13 cellular contexts compared by ENCODE assay signal in genomic region chr4:101019313-101019712, GRCh38.
DNase-seq lines count a peak whose midpoint lies in the region; ATAC-seq and TF ChIP-seq lines count a peak whose summit lies in the region.
"Had no signal": no experiment of that assay in that cellular context is flagged by ENCODE, and none has a peak within 500 bp of the region (broad histone marks: within the 10 kb centered on the region; RNA-seq: fewer than 3 reads in every experiment).

No MANE protein-coding gene starts in this region.

- no peak overlapping the region for H2AK5ac ChIP-seq in H9 (ENCODE audit: insufficient read length, low read length)

- no CpG with 5 or more reads among the region's 4 CpGs for WGBS in H9 (ENCODE audit: extremely low coverage, insufficient read length, low lambda C conversion rate)
- 87 to 92% methylated on average over 4 of the region's 4 CpGs for WGBS in body of pancreas, 2 donors
- WGBS in spleen, 5 donors, result 73 to 88% (median 79%) methylated on average over 4 of the region's 4 CpGs

- no peaks in the 10 kb centered on the region for H4K20me1 ChIP-seq in H9 (ENCODE audit: control insufficient read depth, insufficient read depth, insufficient read length)

- H2AFZ ChIP-seq in H9 (ENCODE audit: low read length), result no peak overlapping the region

- no peaks in the 10 kb centered on the region for H3K79me2 ChIP-seq in H9 (ENCODE audit: insufficient read depth, low read length)

- H3T11ph ChIP-seq in H9 (ENCODE audit: low read length), result no peak overlapping the region

- H2BK15ac ChIP-seq in H9 (ENCODE audit: low read depth, low read length), result no peak overlapping the region

- H2BK5ac ChIP-seq in H9 (ENCODE audit: insufficient read length, low read length), result no peak overlapping the region

- peaks cover 7% of the 10 kb centered on the region for H3K9me3 Mint-ChIP-seq in activated CD4-positive, alpha-beta T cell treated with anti-CD3 and anti-CD28 coated beads, Interleukin-2, amount 10 ng/mL, durations not matched to agents 24 days and 14 days
- peaks cover 0 to 2% of the 10 kb centered on the region in 2 experiments; a peak in 3 of 5 replicates for H3K9me3 Mint-ChIP-seq in H9
- H3K9me3 Mint-ChIP-seq in activated T-helper 2 cell treated with anti-CD3 and anti-CD28 coated beads, Interferon-gamma antibody, Interleukin-2, Interleukin-4, amounts not matched to agents 10 μg/mL and 5 μg/mL and 100 μg/mL, durations not matched to agents 14 hours and 24 hours and 36 hours, result no peaks in the 10 kb centered on the region

- peaks cover 43% of the 10 kb centered on the region for H3K4me1 Mint-ChIP-seq in activated CD4-positive, alpha-beta T cell treated with anti-CD3 and anti-CD28 coated beads, Interleukin-2, amount 10 ng/mL, durations not matched to agents 24 days and 14 days
- H3K4me1 Mint-ChIP-seq in H9, result peaks cover 30 to 39% of the 10 kb centered on the region in 2 experiments
- peaks cover 57% of the 10 kb centered on the region for H3K4me1 Mint-ChIP-seq in activated T-helper 2 cell treated with anti-CD3 and anti-CD28 coated beads, Interferon-gamma antibody, Interleukin-2, Interleukin-4, amounts not matched to agents 10 μg/mL and 5 μg/mL and 100 μg/mL, durations not matched to agents 14 hours and 24 hours and 36 hours (ENCODE audit: low read depth)

- H3K36me3 Mint-ChIP-seq in activated CD4-positive, alpha-beta T cell treated with anti-CD3 and anti-CD28 coated beads, Interleukin-2, amount 10 ng/mL, durations not matched to agents 24 days and 14 days (ENCODE audit: low read depth), result peaks cover 6% of the 10 kb centered on the region
- peaks cover 4 to 9% (median 9%) of the 10 kb centered on the region in 3 experiments; a peak in 5 of 7 replicates for H3K36me3 Mint-ChIP-seq in H9 (ENCODE audit: insufficient read depth in 1 of 3, low read depth in 3 of 3)
- peaks cover 13% of the 10 kb centered on the region for H3K36me3 Mint-ChIP-seq in activated T-helper 2 cell treated with anti-CD3 and anti-CD28 coated beads, Interferon-gamma antibody, Interleukin-2, Interleukin-4, amounts not matched to agents 10 μg/mL and 5 μg/mL and 100 μg/mL, durations not matched to agents 14 hours and 24 hours and 36 hours (ENCODE audit: low read depth)

- H3K18ac ChIP-seq in H9 (ENCODE audit: insufficient read length, low read depth, low read length), result no peak overlapping the region

- no peak overlapping the region for H3K4me2 ChIP-seq in H9 (ENCODE audit: insufficient read depth, insufficient read length, low read length)

- H3K27me3 Mint-ChIP-seq in activated CD4-positive, alpha-beta T cell treated with anti-CD3 and anti-CD28 coated beads, Interleukin-2, amount 10 ng/mL, durations not matched to agents 24 days and 14 days, result no peaks in the 10 kb centered on the region
- H3K27me3 Mint-ChIP-seq in H9 (ENCODE audit: low read depth), result no peaks in the 10 kb centered on the region
- no peaks in the 10 kb centered on the region for H3K27me3 Mint-ChIP-seq in activated T-helper 2 cell treated with anti-CD3 and anti-CD28 coated beads, Interferon-gamma antibody, Interleukin-2, Interleukin-4, amounts not matched to agents 10 μg/mL and 5 μg/mL and 100 μg/mL, durations not matched to agents 14 hours and 24 hours and 36 hours (ENCODE audit: low read depth)

- peaks cover 8% of the 10 kb centered on the region for H3K4me1 ChIP-seq in H9 (ENCODE audit: insufficient read depth, low read length)
- H3K4me1 ChIP-seq in mucosa of rectum (ENCODE audit: control insufficient read depth in 2 of 2, insufficient read depth in 2 of 2, low read length in 2 of 2), result peaks cover 9 to 12% of the 10 kb centered on the region in 2 donors
- H3K4me1 ChIP-seq in body of pancreas, result no peaks in the 10 kb centered on the region
- H3K4me1 ChIP-seq in spleen, result peaks cover 8 to 44% (median 34%) of the 10 kb centered on the region in 6 donors

- peak overlapping the region; percentile 87 for H3K27ac Mint-ChIP-seq in activated CD4-positive, alpha-beta T cell treated with anti-CD3 and anti-CD28 coated beads, Interleukin-2, amount 10 ng/mL, durations not matched to agents 24 days and 14 days
- H3K27ac Mint-ChIP-seq in H9, result peak overlapping the region in 2 of 3 experiments; percentile 13 to 46; a peak in 3 of 7 replicates
- peak overlapping the region; percentile 56 for H3K27ac Mint-ChIP-seq in activated T-helper 2 cell treated with anti-CD3 and anti-CD28 coated beads, Interferon-gamma antibody, Interleukin-2, Interleukin-4, amounts not matched to agents 10 μg/mL and 5 μg/mL and 100 μg/mL, durations not matched to agents 14 hours and 24 hours and 36 hours

- H3K79me1 ChIP-seq in H9 (ENCODE audit: insufficient read depth, low read depth, low read length, poor library complexity, severe bottlenecking), result no peaks in the 10 kb centered on the region

- DNase-seq in activated CD4-positive, alpha-beta T cell treated with anti-CD3 and anti-CD28 coated beads, Interleukin-2, amount 10 ng/mL, durations not matched to agents 24 days and 14 days, result no peak
- DNase-seq in activated CD4-positive, alpha-beta T cell treated with anti-CD3 and anti-CD28 coated beads, Interleukin-2, amount 50 U/mL, for 1 hour, result no peak
- no peak for DNase-seq in H9
- no peak for DNase-seq in activated T-helper 2 cell treated with anti-CD3 and anti-CD28 coated beads, Interferon-gamma antibody, Interleukin-2, Interleukin-4, amounts not matched to agents 10 μg/mL and 5 μg/mL and 100 μg/mL, durations not matched to agents 14 hours and 24 hours and 36 hours (ENCODE audit: low spot score)
- no peak for DNase-seq in body of pancreas
- no peak for DNase-seq in spleen
- DNase-seq in NCI-H226, result no peak
- DNase-seq: cerebellar nuclear complex, NCI-H510A treated with DMSO at 0.1 percent for 48 hours, tibial artery had no signal

- intact Hi-C loops in activated CD4-positive, alpha-beta T cell treated with anti-CD3 and anti-CD28 coated beads, Interleukin-2, amount 10 ng/mL, durations not matched to agents 24 days and 14 days (cut with micrococcal nuclease), result loop anchor here (5.0 kb wide), 1 partner anchor 927 kb away; no protein-coding TSS in a partner anchor
- intact Hi-C loops in activated T-helper 2 cell treated with anti-CD3 and anti-CD28 coated beads, Interferon-gamma antibody, Interleukin-2, Interleukin-4, amounts not matched to agents 10 μg/mL and 5 μg/mL and 100 μg/mL, durations not matched to agents 14 hours and 24 hours and 36 hours (cut with micrococcal nuclease), result loop anchor here (2.0 to 10.0 kb wide), 3 partner anchors 125 to 845 kb away; no protein-coding TSS in a partner anchor
- intact Hi-C loops in body of pancreas (cut with DNase I) (no loop called here), spleen (cut with DNase I; ENCODE audit: low total_unique reads) (no loop called here)

- H2BK12ac ChIP-seq in H9 (ENCODE audit: insufficient read length, low read depth, low read length), result no peak overlapping the region

- H3K9me3 ChIP-seq in H9 (ENCODE audit: control insufficient read depth, low read depth, low read length) (no peaks in the 10 kb centered on the region), mucosa of rectum (ENCODE audit: control insufficient read depth in 2 of 2, low read length in 2 of 2) (no peaks in the 10 kb centered on the region), body of pancreas (no peaks in the 10 kb centered on the region), spleen (no peaks in the 10 kb centered on the region)
- H3K9me3 ChIP-seq: A549, tibial artery had no signal

- no peak overlapping the region for H2BK120ac ChIP-seq in H9 (ENCODE audit: low read depth, low read length, poor library complexity, severe bottlenecking)

- no peak overlapping the region for H4K91ac ChIP-seq in H9 (ENCODE audit: insufficient read length, low read depth, low read length)

- H3K23me2 ChIP-seq in H9 (ENCODE audit: insufficient read length, low read depth, low read length, poor library complexity, severe bottlenecking), result no peaks in the 10 kb centered on the region

- TF ChIP-seq POLR2A in body of pancreas (IDR thresholded peaks at IDR 0.05) (no peak), spleen (IDR thresholded peaks at IDR 0.05) (no peak)

- no peak overlapping the region for H3K14ac ChIP-seq in H9 (ENCODE audit: insufficient read depth, low read length)

- H3K9ac ChIP-seq in H9 (ENCODE audit: extremely low read depth, insufficient read length, low read length), result no peak overlapping the region
- H3K9ac ChIP-seq in mucosa of rectum (ENCODE audit: low read depth in 1 of 2, low read length in 2 of 2), result no peak overlapping the region

- H4K8ac ChIP-seq in H9 (replicated peaks; ENCODE audit: insufficient read length, low read depth, low read length), result no peak overlapping the region

- no peaks in the 10 kb centered on the region for H3K27me3 ChIP-seq in H9 (ENCODE audit: insufficient read depth, low read length)
- no peaks in the 10 kb centered on the region for H3K27me3 ChIP-seq in mucosa of rectum (ENCODE audit: control insufficient read depth in 2 of 2, insufficient read depth in 2 of 2, low read length in 2 of 2)
- no peaks in the 10 kb centered on the region for H3K27me3 ChIP-seq in body of pancreas
- H3K27me3 ChIP-seq in spleen (replicated peaks in 1 of 7), result peaks cover 0 to 4% (median 0%) of the 10 kb centered on the region in 7 donors
- H3K27me3 ChIP-seq: tibial artery had no signal

- no peak overlapping the region for H3K23ac ChIP-seq in H9 (ENCODE audit: insufficient read length, low read depth, low read length)

- no peak overlapping the region for H3K4ac ChIP-seq in H9 (ENCODE audit: low read depth, low read length)

- H3K4me3 ChIP-seq in mucosa of rectum (ENCODE audit: low read length in 2 of 2) (no peak overlapping the region), body of pancreas (no peak overlapping the region), spleen (no peak overlapping the region)
- H3K4me3 ChIP-seq: A549, tibial artery had no signal

- no peak overlapping the region for H4K5ac ChIP-seq in H9 (ENCODE audit: insufficient read length, low read depth, low read length)

- peak overlapping the region; percentile 72 for H3K27ac ChIP-seq in H9 (ENCODE audit: insufficient read length, low read depth, low read length)
- peak overlapping the region; percentile 9 to 40 for H3K27ac ChIP-seq in mucosa of rectum (ENCODE audit: low read depth in 2 of 2, low read length in 2 of 2)
- H3K27ac ChIP-seq in body of pancreas, result no peak overlapping the region
- peak overlapping the region in 4 of 8 donors; percentile 42 to 75 (median 60) for H3K27ac ChIP-seq in spleen
- H3K27ac ChIP-seq: RWPE1, tibial artery had no signal

- H3K56ac ChIP-seq in H9 (ENCODE audit: insufficient read length, low read depth, low read length), result no peak overlapping the region

- peak overlapping the region; percentile 36 for H3K4me3 Mint-ChIP-seq in activated CD4-positive, alpha-beta T cell treated with anti-CD3 and anti-CD28 coated beads, Interleukin-2, amount 10 ng/mL, durations not matched to agents 24 days and 14 days
- H3K4me3 Mint-ChIP-seq in H9, result no peak overlapping the region
- H3K4me3 Mint-ChIP-seq in activated T-helper 2 cell treated with anti-CD3 and anti-CD28 coated beads, Interferon-gamma antibody, Interleukin-2, Interleukin-4, amounts not matched to agents 10 μg/mL and 5 μg/mL and 100 μg/mL, durations not matched to agents 14 hours and 24 hours and 36 hours (ENCODE audit: low read depth), result no peak overlapping the region

- ATAC-seq in body of pancreas, result no peak
- ATAC-seq: A549 had no signal

- H2BK20ac ChIP-seq in H9 (ENCODE audit: low read depth, low read length, poor library complexity, severe bottlenecking), result no peak overlapping the region

- TF ChIP-seq CTCF in H9 (conservative IDR thresholded peaks at IDR 0.05) (no peak), body of pancreas (IDR thresholded peaks at IDR 0.05) (no peak), spleen (IDR thresholded peaks at IDR 0.05 in 8 of 11, conservative IDR thresholded peaks at IDR 0.05 in 3 of 11) (no peak)

- peaks cover 0 to 3% of the 10 kb centered on the region in 2 donors for H3K36me3 ChIP-seq in mucosa of rectum (ENCODE audit: control insufficient read depth in 2 of 2, insufficient read depth in 2 of 2, low read length in 2 of 2)
- no peaks in the 10 kb centered on the region for H3K36me3 ChIP-seq in body of pancreas (replicated peaks in 1 of 2; ENCODE audit: insufficient read depth in 1 of 2, low read depth in 2 of 2)
- H3K36me3 ChIP-seq in spleen, result peaks cover 0 to 18% (median 2%) of the 10 kb centered on the region in 6 donors
- H3K36me3 ChIP-seq: tibial artery had no signal

Comparison
In these comparisons a context has a peak if more than half of its experiments do, and no peak if none do; other contexts are left out.
1. H3K27ac Mint-ChIP-seq: peak in every context shown above with its lines; median percentile 87 in activated CD4-positive, alpha-beta T cell treated with anti-CD3 and anti-CD28 coated beads, Interleukin-2, amount 10 ng/mL, durations not matched to agents 24 days and 14 days; 56 in activated T-helper 2 cell treated with anti-CD3 and anti-CD28 coated beads, Interferon-gamma antibody, Interleukin-2, Interleukin-4, amounts not matched to agents 10 μg/mL and 5 μg/mL and 100 μg/mL, durations not matched to agents 14 hours and 24 hours and 36 hours; 30 in H9.
2. H3K27ac ChIP-seq: peak in H9 (single experiment) and mucosa of rectum (2 of 2); none in body of pancreas (0 of 4).
3. intact Hi-C loops: an anchor here in activated CD4-positive, alpha-beta T cell treated with anti-CD3 and anti-CD28 coated beads, Interleukin-2, amount 10 ng/mL, durations not matched to agents 24 days and 14 days (5.0 kb wide) and activated T-helper 2 cell treated with anti-CD3 and anti-CD28 coated beads, Interferon-gamma antibody, Interleukin-2, Interleukin-4, amounts not matched to agents 10 μg/mL and 5 μg/mL and 100 μg/mL, durations not matched to agents 14 hours and 24 hours and 36 hours (2.0 to 10.0 kb wide); none called in body of pancreas and spleen.